ENCODE assay signal across 10 cellular contexts in genomic region chr11:47143322-47143721, GRCh38. TPM values are rescaled to one million over a fixed set of nuclear protein-coding genes. Genes with fewer than 3 reads are reported as not detected.
A peak's percentile ranks its signal among the peaks of the same experiment; 100 is the strongest.
DNase-seq lines count a peak whose midpoint lies in the region; ATAC-seq and TF ChIP-seq lines count a peak whose summit lies in the region.
"Had no signal": no experiment of that assay in that cellular context is flagged by ENCODE, and none has a peak within 500 bp of the region (broad histone marks: within the 10 kb centered on the region; RNA-seq: fewer than 3 reads in every experiment).

No MANE protein-coding gene starts in this region.

- no peak overlapping the region for H2BK15ac ChIP-seq in mesenchymal stem cell (ENCODE audit: low read depth, poor library complexity, severe bottlenecking)

- peak overlapping the region in 1 of 2 experiments; percentile 18 for H3K18ac ChIP-seq in mesenchymal stem cell (ENCODE audit: low read depth in 1 of 2, low read length in 2 of 2)

- H3K27ac ChIP-seq in mesenchymal stem cell (ENCODE audit: low read length, poor library complexity, severe bottlenecking) (peak overlapping the region; percentile 30), colonic mucosa (no peak overlapping the region)

- no peak overlapping the region for H4K91ac ChIP-seq in mesenchymal stem cell (ENCODE audit: low read length)

- TF ChIP-seq CTCF in colonic mucosa (IDR thresholded peaks at IDR 0.05) = no peak

- H3K23ac ChIP-seq in mesenchymal stem cell (ENCODE audit: low read length in 2 of 2) = no peak overlapping the region

- H3K14ac ChIP-seq in mesenchymal stem cell (ENCODE audit: low read length in 2 of 2) = no peak overlapping the region

- H3K27me3 ChIP-seq in mesenchymal stem cell (ENCODE audit: control insufficient read depth in 1 of 2, insufficient read depth in 1 of 2, low read length in 2 of 2) (no peaks in the 10 kb centered on the region), colonic mucosa (no peaks in the 10 kb centered on the region)

- H3K79me1 ChIP-seq in mesenchymal stem cell (replicated peaks; ENCODE audit: low read length, poor library complexity, severe bottlenecking) = peaks cover 4% of the 10 kb centered on the region

- H2BK5ac ChIP-seq in mesenchymal stem cell (ENCODE audit: low read depth, low read length, poor library complexity, severe bottlenecking) = no peak overlapping the region

- H3K9ac ChIP-seq in mesenchymal stem cell (ENCODE audit: low read length) = peak overlapping the region; percentile 24
- H3K9ac ChIP-seq in colonic mucosa (ENCODE audit: low read depth in 2 of 2, low read length in 2 of 2) = no peak overlapping the region

- peaks cover 13 to 15% of the 10 kb centered on the region in 2 experiments for H3K36me3 ChIP-seq in mesenchymal stem cell (ENCODE audit: control insufficient read depth in 1 of 2, insufficient read depth in 2 of 2, low read depth in 1 of 2, low read length in 2 of 2)
- H3K36me3 ChIP-seq in colonic mucosa = no peaks in the 10 kb centered on the region

- no peak overlapping the region for H2BK12ac ChIP-seq in mesenchymal stem cell (ENCODE audit: low read length in 2 of 2)

- H3K4me1 ChIP-seq in mesenchymal stem cell (ENCODE audit: control insufficient read depth, insufficient read depth, low read depth, low read length) = no peaks in the 10 kb centered on the region
- no peaks in the 10 kb centered on the region for H3K4me1 ChIP-seq in colonic mucosa

- 0% methylated on average over 3 of the region's 3 CpGs for WGBS in mesenchymal stem cell

- no peak overlapping the region for H3K4me2 ChIP-seq in mesenchymal stem cell (ENCODE audit: low read length, poor library complexity, severe bottlenecking)

- no peak overlapping the region for H3K4ac ChIP-seq in mesenchymal stem cell (ENCODE audit: low read depth in 1 of 2, low read length in 2 of 2)

- no peaks in the 10 kb centered on the region for H3K9me3 ChIP-seq in mesenchymal stem cell (ENCODE audit: control insufficient read depth, low read length)
- no peaks in the 10 kb centered on the region for H3K9me3 ChIP-seq in colonic mucosa

- H3K4me3 ChIP-seq in mesenchymal stem cell (ENCODE audit: insufficient read depth in 1 of 2, low read depth in 1 of 2, low read length in 2 of 2) = no peak overlapping the region
- H3K4me3 ChIP-seq in colonic mucosa = no peak overlapping the region

- H2AFZ ChIP-seq in mesenchymal stem cell (ENCODE audit: low read depth, low read length) = no peak overlapping the region

- intact Hi-C loops in colonic mucosa (cut with DNase I) = no loop called here

- ATAC-seq in GM18867 (IDR thresholded peaks at IDR 0.05; ENCODE audit: unreplicated experiment) (no peak), GM18502 (IDR thresholded peaks at IDR 0.05; ENCODE audit: poor library complexity, unreplicated experiment) (no peak)

- peak; percentile 90 for DNase-seq in AG20443 (ENCODE audit: low spot score)
- DNase-seq in NCI-H1694 treated with DMSO at 0.1 percent for 48 hours (lab: John Stamatoyannopoulos, UW) = peak; percentile 46
- DNase-seq in dedifferentiated amniotic fluid mesenchymal stem cell (ENCODE audit: extremely low spot score) = peak; percentile 78
- DNase-seq in mesenchymal stem cell = peak; percentile 91
- no peak for DNase-seq in colonic mucosa
- DNase-seq in stimulated activated naive CD4-positive, alpha-beta T cell (lab: John Stamatoyannopoulos, UW) = no peak
- DNase-seq: effector memory CD4-positive, alpha-beta T cell; NCI-H524 had no signal

- no peak overlapping the region for H2BK120ac ChIP-seq in mesenchymal stem cell (ENCODE audit: low read depth, low read length)

- no peak overlapping the region for H4K8ac ChIP-seq in mesenchymal stem cell (ENCODE audit: low read length)

- H2AK5ac ChIP-seq in mesenchymal stem cell (ENCODE audit: low read length, severe bottlenecking) = no peak overlapping the region

RNA-seq across cellular contexts. Expression of gene ARFGAP2, which starts 33.4 kb away (rescaled TPM):
- polyA plus RNA-seq in mesenchymal stem cell (2013, experiment 1 of 2) = 41.6 TPM
- 39.9 TPM for polyA plus RNA-seq in mesenchymal stem cell (2013, experiment 2 of 2)
- total RNA-seq in colonic mucosa = 100 to 1,000 TPM in 1 of 2 donors, 10 to 100 TPM in 1; 64.6 to 109 TPM

RNA-seq across cellular contexts. Expression of gene PACSIN3, which starts 42.9 kb away (rescaled TPM):
- polyA plus RNA-seq in mesenchymal stem cell (2013, experiment 1 of 2) = 13.3 TPM
- polyA plus RNA-seq in mesenchymal stem cell (2013, experiment 2 of 2) = 13.7 TPM
- total RNA-seq in colonic mucosa = 10 to 100 TPM in 1 of 2 donors, 1 to 10 TPM in 1; 3.2 to 11.2 TPM

Comparison
In these comparisons a context has a peak if more than half of its experiments do, and no peak if none do; other contexts are left out.
1. DNase-seq: peak in AG20443 (single experiment), NCI-H1694 treated with DMSO at 0.1 percent for 48 hours (single experiment), dedifferentiated amniotic fluid mesenchymal stem cell (single experiment) and mesenchymal stem cell (single experiment); none in colonic mucosa (single experiment) and stimulated activated naive CD4-positive, alpha-beta T cell (0 of 6).